Comparison of ENCODE assay signal across 18 cellular contexts in genomic region chr3:28853830-28854229, GRCh38.
DNase-seq lines count a peak whose midpoint lies in the region; ATAC-seq, FAIRE-seq and TF ChIP-seq lines count a peak whose summit lies in the region.
"Had no signal": no experiment of that assay in that cellular context is flagged by ENCODE, and none has a peak within 500 bp of the region (broad histone marks: within the 10 kb centered on the region; RNA-seq: fewer than 3 reads in every experiment).

No MANE protein-coding gene starts in this region.

- no peaks in the 10 kb centered on the region for H3K36me3 ChIP-seq in spleen
- H3K36me3 ChIP-seq: BLaER1, esophagus squamous epithelium had no signal

- peak; percentile 65; the same call in 2 of the 3 replicates for ATAC-seq in SK-N-SH treated with all-trans-retinoic acid at 6 μM for 48 hours
- no peak for ATAC-seq in GM21723 (IDR thresholded peaks at IDR 0.05; ENCODE audit: unreplicated experiment)
- ATAC-seq in HG02973 (IDR thresholded peaks at IDR 0.05; ENCODE audit: unreplicated experiment): no peak
- ATAC-seq: psoas muscle; Right ventricle myocardium inferior; stimulated activated memory B cell treated with anti-CD40 and anti-IgM and Interleukin-4, amounts not matched to agents 10 μg/mL and 1 μg/mL and 100 μg/mL, for 72 hours had no signal

- TF ChIP-seq CTCF in HFFc6 (IDR thresholded peaks at IDR 0.05) (peak; percentile 55), spleen (IDR thresholded peaks at IDR 0.05 in 8 of 11, conservative IDR thresholded peaks at IDR 0.05 in 3 of 11) (no peak)

- H3K27ac ChIP-seq in spleen: no peak overlapping the region
- H3K27ac ChIP-seq: BLaER1, esophagus squamous epithelium, psoas muscle had no signal

- H3K9me3 ChIP-seq in spleen: no peaks in the 10 kb centered on the region
- H3K9me3 ChIP-seq: BLaER1, esophagus squamous epithelium, psoas muscle had no signal

- WGBS in spleen, 5 donors: 24 to 71% (median 56%) methylated on average over 1 of the region's 1 CpG

- H3K4me1 Mint-ChIP-seq in HFFc6 (ENCODE audit: low read depth): peaks cover 4% of the 10 kb centered on the region; the same call in 1 of the 2 replicates
- H3K4me1 Mint-ChIP-seq: immature natural killer cell; stimulated activated memory B cell treated with anti-CD40 and anti-IgM and Interleukin-4, amounts not matched to agents 10 μg/mL and 1 μg/mL and 100 μg/mL, for 72 hours had no signal

- H3K4me1 ChIP-seq in spleen: no peaks in the 10 kb centered on the region
- H3K4me1 ChIP-seq: BLaER1, esophagus squamous epithelium, psoas muscle had no signal

- H3K27ac Mint-ChIP-seq in HFFc6: no peak overlapping the region
- H3K27ac Mint-ChIP-seq: activated naive CD4-positive, alpha-beta T cell treated with anti-CD3 and anti-CD28 coated beads for 36 hours; immature natural killer cell; stimulated activated memory B cell treated with anti-CD40 and anti-IgM and Interleukin-4, amounts not matched to agents 10 μg/mL and 1 μg/mL and 100 μg/mL, for 72 hours had no signal

- DNase-seq in HFFc6: no peak
- DNase-seq in fibroblast of the conjunctiva (ENCODE audit: low read depth): peak; percentile 2
- DNase-seq in spleen: no peak
- DNase-seq in amygdala (lab: John Stamatoyannopoulos, UW): no peak
- DNase-seq: activated CD8-positive, alpha-beta memory T cell treated with anti-CD3 and anti-CD28 coated beads for 24 hours; activated naive CD4-positive, alpha-beta T cell treated with anti-CD3 and anti-CD28 coated beads for 36 hours; esophagus squamous epithelium; immature natural killer cell; MV-4-11; psoas muscle; stimulated activated CD4-positive, alpha-beta T cell treated with anti-CD3 and anti-CD28 coated beads, Interleukin-4, amount 100 ng/mL, for 24 hours had no signal

- TF ChIP-seq POLR2A in spleen (IDR thresholded peaks at IDR 0.05): no peak

- no peak overlapping the region for H3K4me3 Mint-ChIP-seq in HFFc6
- H3K4me3 Mint-ChIP-seq: activated naive CD4-positive, alpha-beta T cell treated with anti-CD3 and anti-CD28 coated beads for 36 hours; immature natural killer cell; stimulated activated memory B cell treated with anti-CD40 and anti-IgM and Interleukin-4, amounts not matched to agents 10 μg/mL and 1 μg/mL and 100 μg/mL, for 72 hours had no signal

- no peaks in the 10 kb centered on the region for H3K9me3 Mint-ChIP-seq in HFFc6
- H3K9me3 Mint-ChIP-seq: activated naive CD4-positive, alpha-beta T cell treated with anti-CD3 and anti-CD28 coated beads for 36 hours; stimulated activated memory B cell treated with anti-CD40 and anti-IgM and Interleukin-4, amounts not matched to agents 10 μg/mL and 1 μg/mL and 100 μg/mL, for 72 hours had no signal

- H3K27me3 Mint-ChIP-seq in HFFc6 (ENCODE audit: insufficient read depth): peaks cover 5% of the 10 kb centered on the region; the same call in 1 of the 2 replicates
- H3K27me3 Mint-ChIP-seq: stimulated activated memory B cell treated with anti-CD40 and anti-IgM and Interleukin-4, amounts not matched to agents 10 μg/mL and 1 μg/mL and 100 μg/mL, for 72 hours had no signal

- H3K36me3 Mint-ChIP-seq in HFFc6 (ENCODE audit: low read depth): no peaks in the 10 kb centered on the region
- H3K36me3 Mint-ChIP-seq: immature natural killer cell; stimulated activated memory B cell treated with anti-CD40 and anti-IgM and Interleukin-4, amounts not matched to agents 10 μg/mL and 1 μg/mL and 100 μg/mL, for 72 hours had no signal

- no peak overlapping the region for H3K4me3 ChIP-seq in spleen
- H3K4me3 ChIP-seq: BLaER1, esophagus squamous epithelium, psoas muscle had no signal

- no peaks in the 10 kb centered on the region for H3K27me3 ChIP-seq in spleen (replicated peaks in 1 of 7)
- H3K27me3 ChIP-seq: BLaER1, esophagus squamous epithelium had no signal

- FAIRE-seq in A204.1 (lab: Jason Lieb, UNC): peak; percentile 89

- intact Hi-C loops in spleen (cut with DNase I; ENCODE audit: low total_unique reads): no loop called here

TF ChIP-seq in SK-N-SH treated with all-trans-retinoic acid at 6 μM for 48 hours, 23 proteins besides CTCF, POLR2A, EP300 and RAD21:
- TF ChIP-seq, protein P1, sequence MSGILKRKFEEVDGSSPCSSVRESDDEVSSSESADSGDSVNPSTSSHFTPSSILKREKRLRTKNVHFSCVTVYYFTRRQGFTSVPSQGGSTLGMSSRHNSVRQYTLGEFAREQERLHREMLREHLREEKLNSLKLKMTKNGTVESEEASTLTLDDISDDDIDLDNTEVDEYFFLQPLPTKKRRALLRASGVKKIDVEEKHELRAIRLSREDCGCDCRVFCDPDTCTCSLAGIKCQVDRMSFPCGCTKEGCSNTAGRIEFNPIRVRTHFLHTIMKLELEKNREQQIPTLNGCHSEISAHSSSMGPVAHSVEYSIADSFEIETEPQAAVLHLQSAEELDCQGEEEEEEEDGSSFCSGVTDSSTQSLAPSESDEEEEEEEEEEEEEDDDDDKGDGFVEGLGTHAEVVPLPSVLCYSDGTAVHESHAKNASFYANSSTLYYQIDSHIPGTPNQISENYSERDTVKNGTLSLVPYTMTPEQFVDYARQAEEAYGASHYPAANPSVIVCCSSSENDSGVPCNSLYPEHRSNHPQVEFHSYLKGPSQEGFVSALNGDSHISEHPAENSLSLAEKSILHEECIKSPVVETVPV (CRISPR knock-in tag; IDR thresholded peaks at IDR 0.05): no peak
- TF ChIP-seq ZNF70 (CRISPR knock-in tag; IDR thresholded peaks at IDR 0.05) (no peak), ISL1 (CRISPR knock-in tag; IDR thresholded peaks at IDR 0.05) (no peak), OSR1 (CRISPR knock-in tag; IDR thresholded peaks at IDR 0.05) (no peak), ZNF8 (CRISPR knock-in tag; IDR thresholded peaks at IDR 0.05) (no peak), CREB5 (CRISPR knock-in tag; IDR thresholded peaks at IDR 0.05; ENCODE audit: low read depth) (no peak), ZFP3 (CRISPR knock-in tag; IDR thresholded peaks at IDR 0.05) (no peak), GLIS3 (CRISPR knock-in tag; IDR thresholded peaks at IDR 0.05) (no peak), ZC3H10 (CRISPR knock-in tag; IDR thresholded peaks at IDR 0.05) (no peak), SNAI2 (CRISPR knock-in tag; IDR thresholded peaks at IDR 0.05) (no peak), RARB (CRISPR knock-in tag; IDR thresholded peaks at IDR 0.05) (no peak), ESRRG (CRISPR knock-in tag; IDR thresholded peaks at IDR 0.05) (no peak)
- TF ChIP-seq, protein P2, sequence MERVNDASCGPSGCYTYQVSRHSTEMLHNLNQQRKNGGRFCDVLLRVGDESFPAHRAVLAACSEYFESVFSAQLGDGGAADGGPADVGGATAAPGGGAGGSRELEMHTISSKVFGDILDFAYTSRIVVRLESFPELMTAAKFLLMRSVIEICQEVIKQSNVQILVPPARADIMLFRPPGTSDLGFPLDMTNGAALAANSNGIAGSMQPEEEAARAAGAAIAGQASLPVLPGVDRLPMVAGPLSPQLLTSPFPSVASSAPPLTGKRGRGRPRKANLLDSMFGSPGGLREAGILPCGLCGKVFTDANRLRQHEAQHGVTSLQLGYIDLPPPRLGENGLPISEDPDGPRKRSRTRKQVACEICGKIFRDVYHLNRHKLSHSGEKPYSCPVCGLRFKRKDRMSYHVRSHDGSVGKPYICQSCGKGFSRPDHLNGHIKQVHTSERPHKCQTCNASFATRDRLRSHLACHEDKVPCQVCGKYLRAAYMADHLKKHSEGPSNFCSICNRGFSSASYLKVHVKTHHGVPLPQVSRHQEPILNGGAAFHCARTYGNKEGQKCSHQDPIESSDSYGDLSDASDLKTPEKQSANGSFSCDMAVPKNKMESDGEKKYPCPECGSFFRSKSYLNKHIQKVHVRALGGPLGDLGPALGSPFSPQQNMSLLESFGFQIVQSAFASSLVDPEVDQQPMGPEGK (CRISPR knock-in tag; IDR thresholded peaks at IDR 0.05; ENCODE audit: borderline replicate concordance): no peak
- TF ChIP-seq, protein P3, sequence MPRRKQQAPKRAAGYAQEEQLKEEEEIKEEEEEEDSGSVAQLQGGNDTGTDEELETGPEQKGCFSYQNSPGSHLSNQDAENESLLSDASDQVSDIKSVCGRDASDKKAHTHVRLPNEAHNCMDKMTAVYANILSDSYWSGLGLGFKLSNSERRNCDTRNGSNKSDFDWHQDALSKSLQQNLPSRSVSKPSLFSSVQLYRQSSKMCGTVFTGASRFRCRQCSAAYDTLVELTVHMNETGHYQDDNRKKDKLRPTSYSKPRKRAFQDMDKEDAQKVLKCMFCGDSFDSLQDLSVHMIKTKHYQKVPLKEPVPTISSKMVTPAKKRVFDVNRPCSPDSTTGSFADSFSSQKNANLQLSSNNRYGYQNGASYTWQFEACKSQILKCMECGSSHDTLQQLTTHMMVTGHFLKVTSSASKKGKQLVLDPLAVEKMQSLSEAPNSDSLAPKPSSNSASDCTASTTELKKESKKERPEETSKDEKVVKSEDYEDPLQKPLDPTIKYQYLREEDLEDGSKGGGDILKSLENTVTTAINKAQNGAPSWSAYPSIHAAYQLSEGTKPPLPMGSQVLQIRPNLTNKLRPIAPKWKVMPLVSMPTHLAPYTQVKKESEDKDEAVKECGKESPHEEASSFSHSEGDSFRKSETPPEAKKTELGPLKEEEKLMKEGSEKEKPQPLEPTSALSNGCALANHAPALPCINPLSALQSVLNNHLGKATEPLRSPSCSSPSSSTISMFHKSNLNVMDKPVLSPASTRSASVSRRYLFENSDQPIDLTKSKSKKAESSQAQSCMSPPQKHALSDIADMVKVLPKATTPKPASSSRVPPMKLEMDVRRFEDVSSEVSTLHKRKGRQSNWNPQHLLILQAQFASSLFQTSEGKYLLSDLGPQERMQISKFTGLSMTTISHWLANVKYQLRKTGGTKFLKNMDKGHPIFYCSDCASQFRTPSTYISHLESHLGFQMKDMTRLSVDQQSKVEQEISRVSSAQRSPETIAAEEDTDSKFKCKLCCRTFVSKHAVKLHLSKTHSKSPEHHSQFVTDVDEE (CRISPR knock-in tag; IDR thresholded peaks at IDR 0.05): no peak
TF ChIP-seq in SK-N-SH treated with all-trans-retinoic acid at 6 μM for 48 hours: peak in this region for 0.
